1 cellular context compared by ENCODE assay signal in genomic region chr11:45610627-45611026, GRCh38.
TF ChIP-seq lines count a peak whose summit lies in the region.

No MANE protein-coding gene starts in this region.

TF ChIP-seq in WTC11, 78 proteins besides CTCF, POLR2A, EP300 and RAD21 (continued from another document):
- no peak for TF ChIP-seq HMGXB4 (CRISPR knock-in tag; IDR thresholded peaks at IDR 0.05)
- TF ChIP-seq GRHL2 (CRISPR knock-in tag; IDR thresholded peaks at IDR 0.05; ENCODE audit: insufficient replicate concordance, severe bottlenecking) = no peak
- TF ChIP-seq PREB (CRISPR knock-in tag; IDR thresholded peaks at IDR 0.05; ENCODE audit: borderline replicate concordance) = no peak
- TF ChIP-seq RORB (CRISPR knock-in tag; IDR thresholded peaks at IDR 0.05) = no peak
- TF ChIP-seq OVOL2 (CRISPR knock-in tag; IDR thresholded peaks at IDR 0.05; ENCODE audit: borderline replicate concordance) = no peak
- no peak for TF ChIP-seq ZNF416 (CRISPR knock-in tag; IDR thresholded peaks at IDR 0.05)
- TF ChIP-seq ZNF263 (CRISPR knock-in tag; IDR thresholded peaks at IDR 0.05; ENCODE audit: low read depth) = no peak
- no peak for TF ChIP-seq FOXK1 (CRISPR knock-in tag; IDR thresholded peaks at IDR 0.05)
- no peak for TF ChIP-seq IRF2 (CRISPR knock-in tag; IDR thresholded peaks at IDR 0.05; ENCODE audit: borderline replicate concordance, low read depth)
- TF ChIP-seq FOXJ3 (CRISPR knock-in tag; IDR thresholded peaks at IDR 0.05; ENCODE audit: borderline replicate concordance) = no peak
